In genomic region chr2:124187948-124188347, GRCh38 we compare ENCODE assay signal across 19 cellular contexts.
"Had no signal": no experiment of that assay in that cellular context is flagged by ENCODE, and none has a peak within 500 bp of the region (broad histone marks: within the 10 kb centered on the region; RNA-seq: fewer than 3 reads in every experiment).

No MANE protein-coding gene starts in this region.

- H3K4me3 ChIP-seq: PC-9 had no signal

- DNase-seq: activated CD4-positive, alpha-beta memory T cell treated with anti-CD3 and anti-CD28 coated beads for 36 hours; activated CD4-positive, alpha-beta T cell treated with anti-CD3 and anti-CD28 coated beads, Interleukin-2, amount 10 ng/mL, durations not matched to agents 7 days and 5 days; activated CD4-positive, CD25-positive, alpha-beta regulatory T cell; activated CD8-positive, alpha-beta memory T cell treated with anti-CD3 and anti-CD28 coated beads for 24 hours; activated gamma-delta T cell; activated naive CD4-positive, alpha-beta T cell treated with anti-CD3 and anti-CD28 coated beads for 36 hours; activated T-cell treated with anti-CD3 and anti-CD28 coated beads, Interleukin-2, amount 50 U/mL, for 4 hours; amygdala; NCI-H1105 treated with DMSO at 0.1 percent for 48 hours; NCI-H1436 treated with DMSO at 0.1 percent for 48 hours; NCI-H187; NCI-H2081; NCI-H446; NCI-H524; PC-9; SHP77 treated with DMSO at 0.1 percent for 48 hours; T-helper 17 cell; T-helper 9 cell had no signal

- H3K4me2 ChIP-seq: PC-9 had no signal

- H3K27ac ChIP-seq: PC-9 had no signal

- FAIRE-seq: astrocyte had no signal

- ATAC-seq: activated T-cell treated with anti-CD3 and anti-CD28 coated beads, Interleukin-2, amount 50 U/mL, for 4 hours; T-helper 17 cell had no signal

- H2AFZ ChIP-seq: PC-9 had no signal
